ENCODE assay signal across 11 cellular contexts in the genomic region with DNA sequence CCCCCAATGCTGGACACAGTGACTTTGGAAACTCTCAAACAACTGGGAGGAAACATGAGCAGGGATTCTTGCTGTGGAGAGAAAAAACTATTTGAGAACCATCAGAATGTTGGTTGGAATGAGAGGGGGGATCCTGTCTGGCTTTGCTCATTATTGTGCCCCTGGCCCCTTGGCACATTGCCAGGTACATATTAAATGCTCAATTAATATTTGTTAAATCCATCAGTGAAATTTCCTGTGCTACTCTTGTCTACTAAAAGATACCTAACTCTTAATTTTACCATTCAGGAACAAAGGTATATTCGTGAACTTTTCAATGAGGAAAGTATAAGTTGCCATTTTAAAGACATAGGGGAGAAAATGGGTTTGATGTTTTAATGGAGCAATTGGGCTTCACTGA.
"Had no signal": no experiment of that assay in that cellular context is flagged by ENCODE, and none has a peak within 500 bp of the region (broad histone marks: within the 10 kb centered on the region; RNA-seq: fewer than 3 reads in every experiment).

No MANE protein-coding gene starts in this region.

- H3K9ac ChIP-seq: GM23248 had no signal

- H3K4me1 Mint-ChIP-seq: GM23338 had no signal

- H3K4me3 ChIP-seq: GM23248, GM23338, HAP-1 had no signal

- H3K4me1 ChIP-seq: HAP-1 had no signal

- ATAC-seq: GM23338, HCT116 had no signal

- H3K36me3 ChIP-seq: HAP-1 had no signal

- H2AFZ ChIP-seq: GM23248, GM23338 had no signal

- H3K9me3 ChIP-seq: HAP-1 had no signal

- H3K27ac ChIP-seq: GM23248 had no signal

- H3K4me3 Mint-ChIP-seq: GM23338, H9, HFFc6 had no signal

- H3K27ac Mint-ChIP-seq: GM23338, H9, HFFc6 had no signal

- H3K4me2 ChIP-seq: GM23338 had no signal

- FAIRE-seq: H1, H54 had no signal

- DNase-seq: GM23248, GOT3, H7, H9, HCEC 1CT, HFFc6 had no signal
